Comparison of ENCODE assay signal across 22 cellular contexts in genomic region chr20:58899518-58899917, GRCh38. TPM values are rescaled to one million over a fixed set of nuclear protein-coding genes. Genes with fewer than 3 reads are reported as not detected.
A peak's percentile ranks its signal among the peaks of the same experiment; 100 is the strongest.
DNase-seq lines count a peak whose midpoint lies in the region; ATAC-seq and TF ChIP-seq lines count a peak whose summit lies in the region.
"Had no signal": no experiment of that assay in that cellular context is flagged by ENCODE, and none has a peak within 500 bp of the region (broad histone marks: within the 10 kb centered on the region; RNA-seq: fewer than 3 reads in every experiment).

No MANE protein-coding gene starts in this region.

- H4K8ac ChIP-seq in mesenchymal stem cell (ENCODE audit: low read length): no peak overlapping the region

- DNase-seq in activated naive CD8-positive, alpha-beta T cell treated with anti-CD3 and anti-CD28 coated beads, Interleukin-2, amount 50 U/mL, for 24 hours: no peak
- DNase-seq in WTC11 (ENCODE audit: low spot score): no peak
- no peak for DNase-seq in mesenchymal stem cell
- no peak for DNase-seq in stimulated activated naive B cell treated with anti-CD40 and anti-IgM and Interleukin-4, amounts not matched to agents 10 μg/mL and 1 μg/mL and 100 μg/mL, for 72 hours
- DNase-seq in anterior cingulate cortex (lab: John Stamatoyannopoulos, UW): no peak
- DNase-seq in epidermal melanocyte (ENCODE audit: insufficient read length, low spot score): no peak
- no peak for DNase-seq in COR-L47 (lab: John Stamatoyannopoulos, UW)
- DNase-seq: activated CD4-positive, alpha-beta T cell treated with anti-CD3 and anti-CD28 coated beads, Interleukin-2, amount 10 ng/mL, durations not matched to agents 24 days and 14 days; activated CD8-positive, alpha-beta memory T cell treated with anti-CD3 and anti-CD28 coated beads, Interleukin-2, amount 50 U/mL, for 4 hours; activated gamma-delta T cell; amygdala; central memory CD4-positive, alpha-beta T cell; DMS 273 treated with DMSO at 0.1 percent for 48 hours; effector memory CD4-positive, alpha-beta T cell; KG1; NCI-H526 treated with DMSO at 0.1 percent for 48 hours; SHP77; stimulated activated CD4-positive, alpha-beta T cell treated with anti-CD3 and anti-CD28 coated beads, Interleukin-12 subunit alpha, Interleukin-12 subunit beta, amount 100 ng/mL, for 4 hours had no signal

- no peak overlapping the region for H3K18ac ChIP-seq in mesenchymal stem cell (ENCODE audit: low read depth in 1 of 2, low read length in 2 of 2)

- CTCF ChIA-PET in WTC11 (lab: Charles Lee): interaction anchor here (0.8 to 1.6 kb wide), 3 partner anchors 248 to 418 kb away, joined by 3 read pairs; partner anchors contain the start of gene STX16

- peaks cover 2% of the 10 kb centered on the region for H3K79me1 ChIP-seq in mesenchymal stem cell (replicated peaks; ENCODE audit: low read length, poor library complexity, severe bottlenecking)

- WGBS in mesenchymal stem cell: 100% methylated on average over 9 of the region's 10 CpGs

- H4K91ac ChIP-seq in mesenchymal stem cell (ENCODE audit: low read length): peak overlapping the region; percentile 77

- no peak overlapping the region for H3K4me2 ChIP-seq in mesenchymal stem cell (ENCODE audit: low read length, poor library complexity, severe bottlenecking)
- H3K4me2 ChIP-seq: A549 had no signal

- H3K36me3 Mint-ChIP-seq in activated naive CD8-positive, alpha-beta T cell: peaks cover 8% of the 10 kb centered on the region
- peaks cover 67% of the 10 kb centered on the region for H3K36me3 Mint-ChIP-seq in activated naive CD8-positive, alpha-beta T cell treated with anti-CD3 and anti-CD28 coated beads, Interleukin-2, amount 50 U/mL, for 24 hours (ENCODE audit: low read depth)
- peaks cover 41% of the 10 kb centered on the region for H3K36me3 Mint-ChIP-seq in WTC11
- peaks cover 36 to 58% of the 10 kb centered on the region in 2 donors for H3K36me3 Mint-ChIP-seq in stimulated activated naive B cell treated with anti-CD40 and anti-IgM and Interleukin-4, amounts not matched to agents 10 μg/mL and 1 μg/mL and 100 μg/mL, for 72 hours

- peak overlapping the region; percentile 64 for H3K27ac Mint-ChIP-seq in activated naive CD8-positive, alpha-beta T cell
- H3K27ac Mint-ChIP-seq in activated naive CD8-positive, alpha-beta T cell treated with anti-CD3 and anti-CD28 coated beads, Interleukin-2, amount 50 U/mL, for 24 hours: no peak overlapping the region
- 0 out of 2 replicates have a peak overlapping the region, but pooled peaks have one; percentile 75 for H3K27ac Mint-ChIP-seq in WTC11
- H3K27ac Mint-ChIP-seq in stimulated activated naive B cell treated with anti-CD40 and anti-IgM and Interleukin-4, amounts not matched to agents 10 μg/mL and 1 μg/mL and 100 μg/mL, for 72 hours: peak overlapping the region; percentile 60

- H2AK5ac ChIP-seq in mesenchymal stem cell (ENCODE audit: low read length, severe bottlenecking): no peak overlapping the region

- H2BK15ac ChIP-seq in mesenchymal stem cell (ENCODE audit: low read depth, poor library complexity, severe bottlenecking): no peak overlapping the region

- H3K14ac ChIP-seq in mesenchymal stem cell (ENCODE audit: low read length in 2 of 2): no peak overlapping the region

- POLR2A ChIA-PET in WTC11 (lab: Charles Lee): no interaction called here

- H2AFZ ChIP-seq in mesenchymal stem cell (ENCODE audit: low read depth, low read length): no peak overlapping the region

- no peaks in the 10 kb centered on the region for H3K27me3 Mint-ChIP-seq in activated naive CD8-positive, alpha-beta T cell
- no peaks in the 10 kb centered on the region for H3K27me3 Mint-ChIP-seq in activated naive CD8-positive, alpha-beta T cell treated with anti-CD3 and anti-CD28 coated beads, Interleukin-2, amount 50 U/mL, for 24 hours
- no peaks in the 10 kb centered on the region for H3K27me3 Mint-ChIP-seq in WTC11 (ENCODE audit: low read depth)
- H3K27me3 Mint-ChIP-seq in stimulated activated naive B cell treated with anti-CD40 and anti-IgM and Interleukin-4, amounts not matched to agents 10 μg/mL and 1 μg/mL and 100 μg/mL, for 72 hours: no peaks in the 10 kb centered on the region
- H3K27me3 Mint-ChIP-seq: activated CD4-positive, alpha-beta T cell treated with anti-CD3 and anti-CD28 coated beads, Interleukin-2, amount 10 ng/mL, durations not matched to agents 24 days and 14 days had no signal

- ATAC-seq in activated naive CD8-positive, alpha-beta T cell treated with anti-CD3 and anti-CD28 coated beads, Interleukin-2, amount 50 U/mL, for 24 hours: no peak
- ATAC-seq in WTC11: no peak
- no peak for ATAC-seq in stimulated activated naive B cell treated with anti-CD40 and anti-IgM and Interleukin-4, amounts not matched to agents 10 μg/mL and 1 μg/mL and 100 μg/mL, for 72 hours (replicated peaks)
- ATAC-seq: A549, left lobe of liver had no signal

- H3K4me1 ChIP-seq in mesenchymal stem cell (ENCODE audit: control insufficient read depth, insufficient read depth, low read depth, low read length): peaks cover 6% of the 10 kb centered on the region

- no peak for TF ChIP-seq CTCF in WTC11 (IDR thresholded peaks at IDR 0.05)

- H3K27ac ChIP-seq in mesenchymal stem cell (ENCODE audit: low read length, poor library complexity, severe bottlenecking): no peak overlapping the region
- H3K27ac ChIP-seq: A549, C4-2B had no signal

- no peak overlapping the region for H3K23ac ChIP-seq in mesenchymal stem cell (ENCODE audit: low read length in 2 of 2)

- H3K27me3 ChIP-seq in mesenchymal stem cell (ENCODE audit: control insufficient read depth in 1 of 2, insufficient read depth in 1 of 2, low read length in 2 of 2): no peaks in the 10 kb centered on the region

- H3K36me3 ChIP-seq in mesenchymal stem cell (ENCODE audit: control insufficient read depth in 1 of 2, insufficient read depth in 2 of 2, low read depth in 1 of 2, low read length in 2 of 2): peaks cover 24 to 45% of the 10 kb centered on the region in 2 experiments

- H3K9me3 Mint-ChIP-seq in activated naive CD8-positive, alpha-beta T cell (ENCODE audit: low read depth): no peaks in the 10 kb centered on the region
- H3K9me3 Mint-ChIP-seq in activated naive CD8-positive, alpha-beta T cell treated with anti-CD3 and anti-CD28 coated beads, Interleukin-2, amount 50 U/mL, for 24 hours: no peaks in the 10 kb centered on the region
- H3K9me3 Mint-ChIP-seq in WTC11: no peaks in the 10 kb centered on the region
- no peaks in the 10 kb centered on the region for H3K9me3 Mint-ChIP-seq in stimulated activated naive B cell treated with anti-CD40 and anti-IgM and Interleukin-4, amounts not matched to agents 10 μg/mL and 1 μg/mL and 100 μg/mL, for 72 hours
- H3K9me3 Mint-ChIP-seq: activated CD4-positive, alpha-beta T cell treated with anti-CD3 and anti-CD28 coated beads, Interleukin-2, amount 10 ng/mL, durations not matched to agents 24 days and 14 days had no signal

- no peak overlapping the region for H2BK120ac ChIP-seq in mesenchymal stem cell (ENCODE audit: low read depth, low read length)

- H2BK5ac ChIP-seq in mesenchymal stem cell (ENCODE audit: low read depth, low read length, poor library complexity, severe bottlenecking): no peak overlapping the region

- peaks cover 70% of the 10 kb centered on the region for H3K4me1 Mint-ChIP-seq in activated naive CD8-positive, alpha-beta T cell (ENCODE audit: low read depth)
- H3K4me1 Mint-ChIP-seq in activated naive CD8-positive, alpha-beta T cell treated with anti-CD3 and anti-CD28 coated beads, Interleukin-2, amount 50 U/mL, for 24 hours: peaks cover 77% of the 10 kb centered on the region
- peaks cover 83% of the 10 kb centered on the region for H3K4me1 Mint-ChIP-seq in WTC11
- H3K4me1 Mint-ChIP-seq in stimulated activated naive B cell treated with anti-CD40 and anti-IgM and Interleukin-4, amounts not matched to agents 10 μg/mL and 1 μg/mL and 100 μg/mL, for 72 hours: peaks cover 42 to 81% of the 10 kb centered on the region in 2 donors

- H2BK12ac ChIP-seq in mesenchymal stem cell (ENCODE audit: low read length in 2 of 2): no peak overlapping the region

- no peak overlapping the region for H3K9ac ChIP-seq in mesenchymal stem cell (ENCODE audit: low read length)

- no peak overlapping the region for H3K4me3 Mint-ChIP-seq in activated naive CD8-positive, alpha-beta T cell
- H3K4me3 Mint-ChIP-seq in activated naive CD8-positive, alpha-beta T cell treated with anti-CD3 and anti-CD28 coated beads, Interleukin-2, amount 50 U/mL, for 24 hours: no peak overlapping the region
- no peak overlapping the region for H3K4me3 Mint-ChIP-seq in WTC11
- H3K4me3 Mint-ChIP-seq in stimulated activated naive B cell treated with anti-CD40 and anti-IgM and Interleukin-4, amounts not matched to agents 10 μg/mL and 1 μg/mL and 100 μg/mL, for 72 hours: no peak overlapping the region
- H3K4me3 Mint-ChIP-seq: activated CD4-positive, alpha-beta T cell treated with anti-CD3 and anti-CD28 coated beads, Interleukin-2, amount 10 ng/mL, durations not matched to agents 24 days and 14 days had no signal

- no peak overlapping the region for H3K4ac ChIP-seq in mesenchymal stem cell (ENCODE audit: low read depth in 1 of 2, low read length in 2 of 2)

- H3K9me3 ChIP-seq in mesenchymal stem cell (ENCODE audit: control insufficient read depth, low read length): no peaks in the 10 kb centered on the region
- H3K9me3 ChIP-seq: A549 had no signal

- no peak overlapping the region for H3K4me3 ChIP-seq in mesenchymal stem cell (ENCODE audit: insufficient read depth in 1 of 2, low read depth in 1 of 2, low read length in 2 of 2)
- H3K4me3 ChIP-seq: A549 had no signal

TF ChIP-seq in WTC11, 78 proteins besides CTCF, POLR2A, EP300 and RAD21 (continues in another document):
- TF ChIP-seq FOXJ3 (CRISPR knock-in tag; IDR thresholded peaks at IDR 0.05; ENCODE audit: borderline replicate concordance): no peak
- TF ChIP-seq, protein P1, sequence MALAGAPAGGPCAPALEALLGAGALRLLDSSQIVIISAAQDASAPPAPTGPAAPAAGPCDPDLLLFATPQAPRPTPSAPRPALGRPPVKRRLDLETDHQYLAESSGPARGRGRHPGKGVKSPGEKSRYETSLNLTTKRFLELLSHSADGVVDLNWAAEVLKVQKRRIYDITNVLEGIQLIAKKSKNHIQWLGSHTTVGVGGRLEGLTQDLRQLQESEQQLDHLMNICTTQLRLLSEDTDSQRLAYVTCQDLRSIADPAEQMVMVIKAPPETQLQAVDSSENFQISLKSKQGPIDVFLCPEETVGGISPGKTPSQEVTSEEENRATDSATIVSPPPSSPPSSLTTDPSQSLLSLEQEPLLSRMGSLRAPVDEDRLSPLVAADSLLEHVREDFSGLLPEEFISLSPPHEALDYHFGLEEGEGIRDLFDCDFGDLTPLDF (CRISPR knock-in tag; IDR thresholded peaks at IDR 0.05): no peak

RNA-seq across cellular contexts. Expression of gene GNAS, which starts 47.0 kb away (rescaled TPM):
- 868 to 954 TPM (median 912 TPM) in 3 replicates for total RNA-seq in WTC11 (2021)
- polyA plus RNA-seq in mesenchymal stem cell (2013, experiment 1 of 2): 1,046 TPM
- polyA plus RNA-seq in mesenchymal stem cell (2013, experiment 2 of 2): 1,042 TPM

RNA-seq across cellular contexts. Expression of gene GNAS-AS1, which starts 48.8 kb away (rescaled TPM):
- total RNA-seq in WTC11 (2021): 12.2 to 13.4 TPM (median 12.8 TPM) in 3 replicates
- 0.26 TPM for polyA plus RNA-seq in mesenchymal stem cell (2013, experiment 1 of 2)
- 0.26 TPM for polyA plus RNA-seq in mesenchymal stem cell (2013, experiment 2 of 2)
- polyA plus RNA-seq: A549 had no signal
